ENCODE assay signal across 8 cellular contexts in the genomic region with DNA sequence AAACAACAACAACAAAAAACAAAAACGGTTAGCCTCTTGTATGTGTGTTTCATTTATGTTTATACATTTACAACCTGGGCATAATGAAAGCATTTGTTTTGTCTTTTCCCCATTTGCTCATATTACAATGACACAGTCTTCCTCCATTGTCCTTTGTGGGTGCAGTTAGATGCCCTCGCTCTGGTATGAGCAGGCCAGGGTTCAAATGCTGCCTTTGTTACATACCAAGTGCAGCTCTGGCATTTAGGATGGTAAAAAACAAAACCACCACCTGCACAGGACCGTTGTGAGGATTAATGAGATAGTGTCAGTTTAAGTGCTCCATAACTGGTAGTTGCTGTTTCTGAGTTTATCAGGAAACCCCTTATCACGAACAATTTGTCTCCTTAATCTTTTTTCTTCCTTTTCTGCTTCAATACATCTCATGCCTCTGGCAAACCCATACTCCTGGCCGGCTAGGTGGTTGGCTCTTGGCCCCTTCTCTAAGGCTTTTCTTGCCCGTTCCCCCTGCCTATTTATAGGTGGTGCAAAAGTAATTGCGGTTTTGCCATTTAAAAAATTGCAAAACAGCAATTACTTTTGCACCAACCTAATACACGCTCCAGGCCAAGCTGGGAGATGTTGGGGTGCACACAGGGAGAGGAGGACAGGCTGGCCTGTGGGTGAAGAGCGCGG. TPM values are rescaled to one million over a fixed set of nuclear protein-coding genes. Genes with fewer than 3 reads are reported as not detected.
DNase-seq lines count a peak whose midpoint lies in the region; ATAC-seq, FAIRE-seq and TF ChIP-seq lines count a peak whose summit lies in the region.

No MANE protein-coding gene starts in this region.

- TF ChIP-seq CTCF in heart left ventricle (IDR thresholded peaks at IDR 0.05) (no peak), upper lobe of left lung (IDR thresholded peaks at IDR 0.05) (no peak)

- WGBS in heart left ventricle, 4 donors = 44 to 52% (median 49%) methylated on average over 10 of the region's 10 CpGs
- 50 to 51% methylated on average over 10 of the region's 10 CpGs for WGBS in upper lobe of left lung, 2 donors
- WGBS in small intestine, 3 donors = 28 to 45% (median 37%) methylated on average over 10 of the region's 10 CpGs

- no peak for FAIRE-seq in small intestine (lab: Jason Lieb, UNC)

- DNase-seq in heart left ventricle = no peak
- no peak for DNase-seq in Right ventricle myocardium inferior (ENCODE audit: missing footprints)
- no peak for DNase-seq in central memory CD8-positive, alpha-beta T cell (ENCODE audit: low spot score in 2 of 2)
- no peak for DNase-seq in upper lobe of left lung
- no peak for DNase-seq in NCI-H146 (lab: John Stamatoyannopoulos, UW)
- no peak for DNase-seq in SKM-1 (lab: John Stamatoyannopoulos, UW; ENCODE audit: unreplicated experiment)
- no peak for DNase-seq in small intestine

- peak overlapping the region in 2 of 12 donors; percentile 49 to 61 for H3K27ac ChIP-seq in heart left ventricle
- H3K27ac ChIP-seq in upper lobe of left lung = peak overlapping the region in 1 of 4 donors; percentile 73
- H3K27ac ChIP-seq in small intestine (ENCODE audit: low read depth in 1 of 2, low read length in 1 of 2) = no peak overlapping the region

- H3K4me1 ChIP-seq in heart left ventricle (peaks cover 0 to 19% (median 7%) of the 10 kb centered on the region in 12 donors), mucosa of stomach (ENCODE audit: control insufficient read depth, insufficient read depth, low read length) (peaks cover 12% of the 10 kb centered on the region), upper lobe of left lung (peaks cover 5 to 22% (median 11%) of the 10 kb centered on the region in 4 donors), small intestine (ENCODE audit: control insufficient read depth in 2 of 2, insufficient read depth in 1 of 2, low read depth in 1 of 2, low read length in 1 of 2) (peaks cover 2 to 7% of the 10 kb centered on the region in 2 donors)

- peaks cover 20% of the 10 kb centered on the region for H3K4me1 Mint-ChIP-seq in central memory CD8-positive, alpha-beta T cell

- H3K36me3 Mint-ChIP-seq in central memory CD8-positive, alpha-beta T cell (ENCODE audit: insufficient read depth) = peaks cover 5% of the 10 kb centered on the region

- H3K9me3 ChIP-seq in heart left ventricle = no peaks in the 10 kb centered on the region
- H3K9me3 ChIP-seq in mucosa of stomach (ENCODE audit: control insufficient read depth, low read length) = no peaks in the 10 kb centered on the region
- H3K9me3 ChIP-seq in upper lobe of left lung = no peaks in the 10 kb centered on the region
- H3K9me3 ChIP-seq in small intestine (ENCODE audit: control insufficient read depth, low read depth) = no peaks in the 10 kb centered on the region

- peak overlapping the region; percentile 48 for H3K27ac Mint-ChIP-seq in central memory CD8-positive, alpha-beta T cell (ENCODE audit: low read depth)

- intact Hi-C loops in heart left ventricle (cut with DNase I) = no loop called here
- intact Hi-C loops in Right ventricle myocardium inferior (cut with DNase I) = no loop called here

- H3K27me3 ChIP-seq in heart left ventricle = no peaks in the 10 kb centered on the region
- H3K27me3 ChIP-seq in mucosa of stomach (ENCODE audit: control insufficient read depth, insufficient read depth, low read length) = peaks cover 16% of the 10 kb centered on the region
- H3K27me3 ChIP-seq in upper lobe of left lung = no peaks in the 10 kb centered on the region
- no peaks in the 10 kb centered on the region for H3K27me3 ChIP-seq in small intestine (ENCODE audit: control insufficient read depth in 2 of 2, insufficient read depth in 2 of 2, low read length in 2 of 2)

- H3K4me3 Mint-ChIP-seq in central memory CD8-positive, alpha-beta T cell = peak overlapping the region; percentile 88

- H3K36me3 ChIP-seq in heart left ventricle (peaks cover 0 to 4% (median 0%) of the 10 kb centered on the region in 9 donors), mucosa of stomach (ENCODE audit: control insufficient read depth, insufficient read depth, low read length) (no peaks in the 10 kb centered on the region), upper lobe of left lung (peaks cover 0 to under 1% (median 0%) of the 10 kb centered on the region in 4 donors), small intestine (ENCODE audit: control insufficient read depth in 2 of 2, insufficient read depth in 2 of 2, low read length in 2 of 2) (no peaks in the 10 kb centered on the region)

- no peak for TF ChIP-seq EP300 in upper lobe of left lung (IDR thresholded peaks at IDR 0.05)

- no peaks in the 10 kb centered on the region for H3K27me3 Mint-ChIP-seq in central memory CD8-positive, alpha-beta T cell

- ATAC-seq in heart left ventricle (no peak), Right ventricle myocardium inferior (no peak), upper lobe of left lung (ENCODE audit: low FRiP score in 2 of 2) (no peak)
- ATAC-seq in central memory CD8-positive, alpha-beta T cell (replicated peaks; ENCODE audit: extremely low read depth, poor library complexity, severe bottlenecking) = no peak

- H3K9me3 Mint-ChIP-seq in central memory CD8-positive, alpha-beta T cell = no peaks in the 10 kb centered on the region

- no peak for TF ChIP-seq POLR2A in heart left ventricle (IDR thresholded peaks at IDR 0.05)
- no peak for TF ChIP-seq POLR2A in upper lobe of left lung (IDR thresholded peaks at IDR 0.05)

- H3K4me3 ChIP-seq in heart left ventricle (peak overlapping the region; percentile 43 to 82 (median 66)), mucosa of stomach (ENCODE audit: low read length) (no peak overlapping the region), upper lobe of left lung (peak overlapping the region in 3 of 4 donors; percentile 44 to 72 (median 57)), small intestine (ENCODE audit: low read depth in 1 of 2, low read length in 2 of 2) (peak overlapping the region in 1 of 2 donors; percentile 67)

- peak overlapping the region; percentile 48 for H3K9ac ChIP-seq in mucosa of stomach (ENCODE audit: low read length)

RNA-seq across cellular contexts. Expression of gene TMEM225B, which starts 18.6 kb away (rescaled TPM):
- total RNA-seq in heart left ventricle (under 1 TPM in 4 of 9 donors, not detected in 5; 0.29 to 0.52 (median 0.51) TPM), Right ventricle myocardium inferior (not detected), upper lobe of left lung (1 to 10 TPM in 2 of 6 donors, under 1 TPM in 3, not detected in 1; 0.59 to 3.1 (median 0.91) TPM)
- polyA plus RNA-seq in heart left ventricle (under 1 TPM in 1 of 2 donors, not detected in 1; 0.10 TPM), small intestine (under 1 TPM in 1 of 3 donors, not detected in 2; 0.45 TPM)

RNA-seq across cellular contexts. Expression of gene ZNF655, which starts 21.0 kb away (rescaled TPM):
- 10 to 100 TPM; 26.8 to 48.0 (median 32.8) TPM for total RNA-seq in heart left ventricle
- 10 to 100 TPM; 28.8 to 36.1 TPM for polyA plus RNA-seq in heart left ventricle
- 28.3 TPM for total RNA-seq in Right ventricle myocardium inferior
- total RNA-seq in upper lobe of left lung = 100 to 1,000 TPM in 4 of 6 donors, 10 to 100 TPM in 2; 57.3 to 202 (median 137) TPM
- polyA plus RNA-seq in small intestine = 10 to 100 TPM; 33.7 to 56.1 (median 48.9) TPM

RNA-seq across cellular contexts. Expression of gene FAM200A, which starts 27.5 kb away (rescaled TPM):
- total RNA-seq in heart left ventricle = 1 to 10 TPM; 4.7 to 7.1 (median 5.3) TPM
- 1 to 10 TPM; 5.8 to 6.6 TPM for polyA plus RNA-seq in heart left ventricle
- 6.8 TPM for total RNA-seq in Right ventricle myocardium inferior
- 1 to 10 TPM; 1.7 to 9.9 (median 5.1) TPM for total RNA-seq in upper lobe of left lung
- polyA plus RNA-seq in small intestine = 1 to 10 TPM; 2.2 to 4.2 (median 3.5) TPM

RNA-seq across cellular contexts. Expression of gene ZSCAN25, which starts 37.3 kb away (rescaled TPM):
- total RNA-seq in heart left ventricle (10 to 100 TPM in 4 of 9 donors, 1 to 10 TPM in 5; 5.6 to 12.0 (median 8.3) TPM), Right ventricle myocardium inferior (8.1 TPM), upper lobe of left lung (10 to 100 TPM; 16.4 to 54.5 (median 18.2) TPM)
- polyA plus RNA-seq in heart left ventricle (1 to 10 TPM; 3.4 to 4.0 TPM), small intestine (1 to 10 TPM; 4.5 to 5.2 (median 5.1) TPM)
